In genomic region chr7:55971045-55971444, GRCh38 we compare ENCODE assay signal across 14 cellular contexts. TPM values are rescaled to one million over a fixed set of nuclear protein-coding genes. Genes with fewer than 3 reads are reported as not detected.
DNase-seq lines count a peak whose midpoint lies in the region; ATAC-seq and TF ChIP-seq lines count a peak whose summit lies in the region.
"Had no signal": no experiment of that assay in that cellular context is flagged by ENCODE, and none has a peak within 500 bp of the region (broad histone marks: within the 10 kb centered on the region; RNA-seq: fewer than 3 reads in every experiment).

No MANE protein-coding gene starts in this region.

- no peak for TF ChIP-seq CTCF in progenitor cell of endocrine pancreas (IDR thresholded peaks at IDR 0.05; ENCODE audit: unreplicated experiment)
- no peak for TF ChIP-seq CTCF in foreskin fibroblast (IDR thresholded peaks at IDR 0.05; ENCODE audit: low read depth, low read length)

- no peaks in the 10 kb centered on the region for H3K27me3 Mint-ChIP-seq in central memory CD8-positive, alpha-beta T cell
- no peaks in the 10 kb centered on the region for H3K27me3 Mint-ChIP-seq in progenitor cell of endocrine pancreas

- peaks cover 40% of the 10 kb centered on the region for H3K4me1 Mint-ChIP-seq in central memory CD8-positive, alpha-beta T cell
- peaks cover 10% of the 10 kb centered on the region for H3K4me1 Mint-ChIP-seq in progenitor cell of endocrine pancreas (ENCODE audit: low read depth)

- H3K4me3 Mint-ChIP-seq in central memory CD8-positive, alpha-beta T cell: no peak overlapping the region
- H3K4me3 Mint-ChIP-seq in progenitor cell of endocrine pancreas (ENCODE audit: low read depth): no peak overlapping the region
- H3K4me3 Mint-ChIP-seq: immature natural killer cell had no signal

- H3K4me3 ChIP-seq in foreskin fibroblast (ENCODE audit: low read depth in 1 of 2, low read length in 2 of 2): no peak overlapping the region
- H3K4me3 ChIP-seq: BLaER1, spleen, vagina had no signal

- H3K27ac Mint-ChIP-seq in central memory CD8-positive, alpha-beta T cell (ENCODE audit: low read depth): peak overlapping the region; percentile 19
- H3K27ac Mint-ChIP-seq in progenitor cell of endocrine pancreas: peak overlapping the region; percentile 73

- peak in 74 of 76 experiments; percentile 61 to 96 (median 85) for DNase-seq in HUDEP-2 (lab: John Stamatoyannopoulos, UW; ENCODE audit: unreplicated experiment in 76 of 76)
- DNase-seq in NCI-H2196 treated with DMSO at 0.1 percent for 48 hours (lab: John Stamatoyannopoulos, UW; ENCODE audit: unreplicated experiment): peak; percentile 72
- DNase-seq in central memory CD8-positive, alpha-beta T cell (ENCODE audit: low spot score in 2 of 2): no peak
- DNase-seq in progenitor cell of endocrine pancreas (ENCODE audit: low spot score, unreplicated experiment): no peak
- DNase-seq in sciatic nerve (ENCODE audit: low spot score): no peak
- no peak for DNase-seq in foreskin fibroblast
- no peak for DNase-seq in NOMO-1 treated with DMSO at 0.1 percent for 48 hours (lab: John Stamatoyannopoulos, UW; ENCODE audit: unreplicated experiment)
- DNase-seq: DMS79 treated with DMSO at 0.1 percent for 48 hours; immature natural killer cell; NCI-H2227 treated with DMSO at 0.1 percent for 48 hours; spleen; stimulated activated naive CD8-positive, alpha-beta T cell treated with anti-CD3 and anti-CD28 coated beads, Interleukin-15, Interleukin-2, amounts not matched to agents 100 U/mL and 50 U/mL, for 24 hours had no signal

- intact Hi-C loops in sciatic nerve (cut with DNase I): no loop called here

- ATAC-seq in central memory CD8-positive, alpha-beta T cell (replicated peaks; ENCODE audit: extremely low read depth, poor library complexity, severe bottlenecking): no peak
- ATAC-seq in sciatic nerve: no peak
- ATAC-seq: stimulated activated naive CD8-positive, alpha-beta T cell treated with anti-CD3 and anti-CD28 coated beads, Interleukin-15, Interleukin-2, amounts not matched to agents 100 U/mL and 50 U/mL, for 24 hours had no signal

- peaks cover 7% of the 10 kb centered on the region for H3K36me3 Mint-ChIP-seq in central memory CD8-positive, alpha-beta T cell (ENCODE audit: insufficient read depth)
- H3K36me3 Mint-ChIP-seq in progenitor cell of endocrine pancreas (ENCODE audit: insufficient read depth): peaks cover 11% of the 10 kb centered on the region

- no peaks in the 10 kb centered on the region for H3K9me3 Mint-ChIP-seq in central memory CD8-positive, alpha-beta T cell
- H3K9me3 Mint-ChIP-seq in progenitor cell of endocrine pancreas (ENCODE audit: low read depth): no peaks in the 10 kb centered on the region
- H3K9me3 Mint-ChIP-seq: immature natural killer cell had no signal

RNA-seq across cellular contexts. Expression of gene NIPSNAP2, which starts 6.7 kb away (rescaled TPM):
- 50.3 and 56.3 TPM in 2 replicates for total RNA-seq in progenitor cell of endocrine pancreas
- 47.4 TPM for total RNA-seq in sciatic nerve

RNA-seq across cellular contexts. Expression of gene MRPS17, which starts 19.4 kb away (rescaled TPM):
- 15.8 and 16.3 TPM in 2 replicates for total RNA-seq in progenitor cell of endocrine pancreas
- 8.1 TPM for total RNA-seq in sciatic nerve

Comparison
In these comparisons a context has a peak if more than half of its experiments do, and no peak if none do; other contexts are left out.
1. DNase-seq: peak in HUDEP-2 (74 of 76) and NCI-H2196 treated with DMSO at 0.1 percent for 48 hours (single experiment); none in central memory CD8-positive, alpha-beta T cell (0 of 2), progenitor cell of endocrine pancreas (single experiment), sciatic nerve (single experiment), foreskin fibroblast (0 of 2) and NOMO-1 treated with DMSO at 0.1 percent for 48 hours (single experiment).